1 cellular context compared by ENCODE assay signal in the genomic region with DNA sequence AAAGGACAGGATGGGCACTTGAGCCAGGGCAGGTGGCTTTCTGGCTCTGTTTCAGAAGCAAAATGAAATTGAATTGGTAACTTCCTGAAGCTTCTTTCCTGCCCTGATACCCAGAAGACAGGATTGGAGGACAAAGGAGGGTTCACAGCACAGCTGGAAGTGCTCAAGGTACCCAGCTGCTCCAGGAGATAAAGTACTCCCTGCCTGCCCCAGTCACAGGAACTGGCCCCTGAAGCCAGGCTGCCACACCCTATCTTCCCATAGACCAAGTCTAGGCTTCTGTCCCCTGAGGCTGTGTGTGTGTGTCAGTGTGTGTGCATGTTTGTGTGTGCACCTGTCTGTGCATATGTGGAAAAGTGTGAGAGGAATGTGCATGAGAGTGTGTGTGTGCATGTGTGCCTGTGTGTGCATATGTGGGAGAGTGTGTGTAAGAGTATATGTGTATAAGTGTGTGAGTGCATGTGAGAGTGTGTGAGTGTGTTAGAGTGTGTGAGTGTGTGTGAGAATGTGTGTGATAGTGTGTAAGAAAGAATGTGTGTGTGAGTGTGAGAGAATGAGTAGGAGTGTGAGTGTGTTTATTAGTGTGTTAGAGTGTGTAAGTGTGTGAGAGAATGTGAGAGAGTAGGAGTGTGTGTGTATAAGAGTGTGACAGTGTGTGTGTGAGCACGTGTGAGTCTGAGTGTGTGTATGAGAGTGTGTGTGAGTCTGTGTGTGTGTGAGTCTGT.
TF ChIP-seq lines count a peak whose summit lies in the region.

No MANE protein-coding gene starts in this region.

TF ChIP-seq in K562, 482 proteins besides CTCF, POLR2A, EP300 and RAD21 (continued from another document):
- no peak for TF ChIP-seq DEAF1 (CRISPR knock-in tag; IDR thresholded peaks at IDR 0.05)
- TF ChIP-seq DMBX1 (CRISPR knock-in tag; IDR thresholded peaks at IDR 0.05; ENCODE audit: borderline replicate concordance) = peak; percentile 40; the same call in 1 of the 2 replicates
- peak; percentile 6 to 50; a peak in 1 of 4 replicates for TF ChIP-seq TRIM24 (IDR thresholded peaks at IDR 0.05)
- 0 out of 2 replicates have a peak, but pooled peaks have one; percentile 41 for TF ChIP-seq TARDBP (IDR thresholded peaks at IDR 0.05)
- TF ChIP-seq POLR2B (IDR thresholded peaks at IDR 0.05; ENCODE audit: low read depth, partially characterized antibody) = peak; percentile 62
- TF ChIP-seq ARID1B (IDR thresholded peaks at IDR 0.05) = peak; percentile 61
- TF ChIP-seq MYBL2 (IDR thresholded peaks at IDR 0.05; ENCODE audit: low read depth) = peak; percentile 31; the same call in 1 of the 2 replicates
- TF ChIP-seq MYBL2 (CRISPR knock-in tag; IDR thresholded peaks at IDR 0.05; ENCODE audit: borderline replicate concordance) = no peak
- peak; percentile 53; the same call in 1 of the 2 replicates for TF ChIP-seq TAL1 (IDR thresholded peaks at IDR 0.05)
- no peak for TF ChIP-seq HMG20B (CRISPR knock-in tag; IDR thresholded peaks at IDR 0.05)
- TF ChIP-seq TRIM25 (IDR thresholded peaks at IDR 0.05; ENCODE audit: borderline replicate concordance) = peak; percentile 84; the same call in 1 of the 2 replicates
- TF ChIP-seq SUPT5H (IDR thresholded peaks at IDR 0.05) = peak; percentile 63
- TF ChIP-seq TCF3 (CRISPR knock-in tag; IDR thresholded peaks at IDR 0.05) = peak; percentile 77
- TF ChIP-seq, protein P1, sequence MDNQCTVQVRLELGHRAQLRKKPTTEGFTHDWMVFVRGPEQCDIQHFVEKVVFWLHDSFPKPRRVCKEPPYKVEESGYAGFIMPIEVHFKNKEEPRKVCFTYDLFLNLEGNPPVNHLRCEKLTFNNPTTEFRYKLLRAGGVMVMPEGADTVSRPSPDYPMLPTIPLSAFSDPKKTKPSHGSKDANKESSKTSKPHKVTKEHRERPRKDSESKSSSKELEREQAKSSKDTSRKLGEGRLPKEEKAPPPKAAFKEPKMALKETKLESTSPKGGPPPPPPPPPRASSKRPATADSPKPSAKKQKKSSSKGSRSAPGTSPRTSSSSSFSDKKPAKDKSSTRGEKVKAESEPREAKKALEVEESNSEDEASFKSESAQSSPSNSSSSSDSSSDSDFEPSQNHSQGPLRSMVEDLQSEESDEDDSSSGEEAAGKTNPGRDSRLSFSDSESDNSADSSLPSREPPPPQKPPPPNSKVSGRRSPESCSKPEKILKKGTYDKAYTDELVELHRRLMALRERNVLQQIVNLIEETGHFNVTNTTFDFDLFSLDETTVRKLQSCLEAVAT (IDR thresholded peaks at IDR 0.05) = 0 out of 4 replicates have a peak, but pooled peaks of 1 of the 2 experiments have one; percentile 39
- TF ChIP-seq NCOA4 (IDR thresholded peaks at IDR 0.05; ENCODE audit: partially characterized antibody) = peak; percentile 26
- no peak for TF ChIP-seq SMAD3 (CRISPR knock-in tag; conservative IDR thresholded peaks at IDR 0.05)
- peak; percentile 71; the same call in 1 of the 2 replicates for TF ChIP-seq MYNN (IDR thresholded peaks at IDR 0.05)
- TF ChIP-seq MYNN (CRISPR knock-in tag; IDR thresholded peaks at IDR 0.05) = no peak
- TF ChIP-seq ARID2 (IDR thresholded peaks at IDR 0.05) = peak; percentile 29; the same call in 1 of the 2 replicates
- TF ChIP-seq, protein P2, sequence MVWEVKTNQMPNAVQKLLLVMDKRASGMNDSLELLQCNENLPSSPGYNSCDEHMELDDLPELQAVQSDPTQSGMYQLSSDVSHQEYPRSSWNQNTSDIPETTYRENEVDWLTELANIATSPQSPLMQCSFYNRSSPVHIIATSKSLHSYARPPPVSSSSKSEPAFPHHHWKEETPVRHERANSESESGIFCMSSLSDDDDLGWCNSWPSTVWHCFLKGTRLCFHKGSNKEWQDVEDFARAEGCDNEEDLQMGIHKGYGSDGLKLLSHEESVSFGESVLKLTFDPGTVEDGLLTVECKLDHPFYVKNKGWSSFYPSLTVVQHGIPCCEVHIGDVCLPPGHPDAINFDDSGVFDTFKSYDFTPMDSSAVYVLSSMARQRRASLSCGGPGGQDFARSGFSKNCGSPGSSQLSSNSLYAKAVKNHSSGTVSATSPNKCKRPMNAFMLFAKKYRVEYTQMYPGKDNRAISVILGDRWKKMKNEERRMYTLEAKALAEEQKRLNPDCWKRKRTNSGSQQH (CRISPR knock-in tag; IDR thresholded peaks at IDR 0.05) = peak; percentile 34; the same call in 1 of the 2 replicates
- TF ChIP-seq THRAP3 (IDR thresholded peaks at IDR 0.05; ENCODE audit: borderline replicate concordance) = peak; percentile 79; the same call in 1 of the 2 replicates
- no peak for TF ChIP-seq TBP (optimal IDR thresholded peaks at IDR 0.05; ENCODE audit: low read depth, low read length)
- TF ChIP-seq, protein P3, sequence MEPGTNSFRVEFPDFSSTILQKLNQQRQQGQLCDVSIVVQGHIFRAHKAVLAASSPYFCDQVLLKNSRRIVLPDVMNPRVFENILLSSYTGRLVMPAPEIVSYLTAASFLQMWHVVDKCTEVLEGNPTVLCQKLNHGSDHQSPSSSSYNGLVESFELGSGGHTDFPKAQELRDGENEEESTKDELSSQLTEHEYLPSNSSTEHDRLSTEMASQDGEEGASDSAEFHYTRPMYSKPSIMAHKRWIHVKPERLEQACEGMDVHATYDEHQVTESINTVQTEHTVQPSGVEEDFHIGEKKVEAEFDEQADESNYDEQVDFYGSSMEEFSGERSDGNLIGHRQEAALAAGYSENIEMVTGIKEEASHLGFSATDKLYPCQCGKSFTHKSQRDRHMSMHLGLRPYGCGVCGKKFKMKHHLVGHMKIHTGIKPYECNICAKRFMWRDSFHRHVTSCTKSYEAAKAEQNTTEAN (CRISPR knock-in tag; IDR thresholded peaks at IDR 0.05) = peak; percentile 94
